ENCODE assay signal across 20 cellular contexts in the genomic region with DNA sequence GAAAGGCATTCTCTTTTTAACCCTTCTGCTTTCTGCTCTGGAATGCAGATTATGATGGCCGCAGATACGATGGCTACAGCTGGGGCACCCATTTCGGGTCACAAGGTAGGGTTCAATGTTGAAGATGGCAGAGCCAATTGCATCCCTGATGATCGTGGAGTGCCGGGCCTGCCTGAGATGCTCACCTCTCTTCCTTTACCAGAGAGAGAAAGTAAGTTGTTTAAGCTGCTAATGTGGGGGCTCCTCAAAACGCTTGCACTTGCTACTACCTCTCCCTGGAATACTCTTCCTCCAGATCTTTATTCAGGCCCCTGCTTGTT.
"Had no signal": no experiment of that assay in that cellular context is flagged by ENCODE, and none has a peak within 500 bp of the region (broad histone marks: within the 10 kb centered on the region; RNA-seq: fewer than 3 reads in every experiment).

No MANE protein-coding gene starts in this region.

- H3K4me3 Mint-ChIP-seq: naive thymus-derived CD4-positive, alpha-beta T cell had no signal

- H3K4me3 ChIP-seq: coronary artery, gastrocnemius medialis, heart right ventricle, neural progenitor cell, prostate gland, sigmoid colon, skin epidermis, suprapubic skin, thyroid gland, upper lobe of left lung, uterus had no signal

- H3K27ac Mint-ChIP-seq: neural progenitor cell had no signal

- H3K27ac ChIP-seq: coronary artery, gastrocnemius medialis, heart right ventricle, neural progenitor cell, parathyroid adenoma, prostate gland, sigmoid colon, skin epidermis, suprapubic skin, thyroid gland, upper lobe of left lung, uterus had no signal

- H3K36me3 Mint-ChIP-seq: naive thymus-derived CD4-positive, alpha-beta T cell; neural progenitor cell had no signal

- ATAC-seq: esophagus mucosa; gastrocnemius medialis; naive thymus-derived CD4-positive, alpha-beta T cell had no signal

- DNase-seq: effector CD8-positive, alpha-beta T cell; gastrocnemius medialis; hypothalamus; kidney glomerular epithelial cell; naive thymus-derived CD4-positive, alpha-beta T cell; nucleus accumbens; sigmoid colon; stimulated activated CD4-positive, alpha-beta T cell treated with anti-CD3 and anti-CD28 coated beads, Interleukin-4, amount 100 ng/mL, for 4 hours; stimulated activated naive CD4-positive, alpha-beta T cell; thyroid gland; upper lobe of left lung; uterus had no signal

- H3K9me3 Mint-ChIP-seq: naive thymus-derived CD4-positive, alpha-beta T cell; neural progenitor cell had no signal

- H3K27me3 ChIP-seq: heart right ventricle, neural progenitor cell, sigmoid colon, suprapubic skin, thyroid gland, upper lobe of left lung, uterus had no signal

- H3K4me1 ChIP-seq: parathyroid adenoma, prostate gland had no signal

- H3K36me3 ChIP-seq: gastrocnemius medialis, heart right ventricle, neural progenitor cell, prostate gland, sigmoid colon, suprapubic skin, thyroid gland, upper lobe of left lung, uterus had no signal

- H3K9me3 ChIP-seq: gastrocnemius medialis, heart right ventricle, prostate gland, sigmoid colon, suprapubic skin, thyroid gland, upper lobe of left lung, uterus had no signal
